In the genomic region with DNA sequence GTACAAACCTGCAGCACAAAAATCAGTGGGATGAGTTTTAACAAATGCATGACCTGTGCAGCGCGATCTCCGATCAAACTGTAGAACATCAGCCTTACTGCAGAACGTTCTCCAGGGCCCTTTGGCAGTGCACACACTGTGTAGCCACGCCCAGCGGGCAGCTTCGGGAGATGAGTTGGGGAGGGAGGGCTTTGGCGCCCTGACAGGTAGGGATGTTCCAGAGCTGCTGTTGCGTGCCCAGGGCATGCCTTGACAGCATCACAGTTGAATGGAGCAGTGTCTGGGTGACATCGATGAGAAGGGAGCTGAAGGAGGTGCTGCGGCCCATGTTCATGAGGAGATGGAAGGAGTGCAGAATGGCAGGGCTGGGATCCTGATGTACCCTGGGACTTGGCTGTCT, we compare ENCODE assay signal across 1 cellular context.
TF ChIP-seq lines count a peak whose summit lies in the region.

No MANE protein-coding gene starts in this region.

TF ChIP-seq in HepG2, 621 proteins besides CTCF, POLR2A, EP300 and RAD21 (continued from another document):
- TF ChIP-seq, protein P1, sequence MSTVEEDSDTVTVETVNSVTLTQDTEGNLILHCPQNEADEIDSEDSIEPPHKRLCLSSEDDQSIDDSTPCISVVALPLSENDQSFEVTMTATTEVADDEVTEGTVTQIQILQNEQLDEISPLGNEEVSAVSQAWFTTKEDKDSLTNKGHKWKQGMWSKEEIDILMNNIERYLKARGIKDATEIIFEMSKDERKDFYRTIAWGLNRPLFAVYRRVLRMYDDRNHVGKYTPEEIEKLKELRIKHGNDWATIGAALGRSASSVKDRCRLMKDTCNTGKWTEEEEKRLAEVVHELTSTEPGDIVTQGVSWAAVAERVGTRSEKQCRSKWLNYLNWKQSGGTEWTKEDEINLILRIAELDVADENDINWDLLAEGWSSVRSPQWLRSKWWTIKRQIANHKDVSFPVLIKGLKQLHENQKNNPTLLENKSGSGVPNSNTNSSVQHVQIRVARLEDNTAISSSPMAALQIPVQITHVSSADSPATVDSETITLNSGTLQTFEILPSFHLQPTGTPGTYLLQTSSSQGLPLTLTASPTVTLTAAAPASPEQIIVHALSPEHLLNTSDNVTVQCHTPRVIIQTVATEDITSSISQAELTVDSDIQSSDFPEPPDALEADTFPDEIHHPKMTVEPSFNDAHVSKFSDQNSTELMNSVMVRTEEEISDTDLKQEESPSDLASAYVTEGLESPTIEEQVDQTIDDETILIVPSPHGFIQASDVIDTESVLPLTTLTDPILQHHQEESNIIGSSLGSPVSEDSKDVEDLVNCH (CRISPR knock-in tag; IDR thresholded peaks at IDR 0.05) = no peak
- TF ChIP-seq ZNF224 (CRISPR knock-in tag; IDR thresholded peaks at IDR 0.05) (no peak), STAT5B (CRISPR knock-in tag; IDR thresholded peaks at IDR 0.05) (no peak)
- TF ChIP-seq, protein P2, sequence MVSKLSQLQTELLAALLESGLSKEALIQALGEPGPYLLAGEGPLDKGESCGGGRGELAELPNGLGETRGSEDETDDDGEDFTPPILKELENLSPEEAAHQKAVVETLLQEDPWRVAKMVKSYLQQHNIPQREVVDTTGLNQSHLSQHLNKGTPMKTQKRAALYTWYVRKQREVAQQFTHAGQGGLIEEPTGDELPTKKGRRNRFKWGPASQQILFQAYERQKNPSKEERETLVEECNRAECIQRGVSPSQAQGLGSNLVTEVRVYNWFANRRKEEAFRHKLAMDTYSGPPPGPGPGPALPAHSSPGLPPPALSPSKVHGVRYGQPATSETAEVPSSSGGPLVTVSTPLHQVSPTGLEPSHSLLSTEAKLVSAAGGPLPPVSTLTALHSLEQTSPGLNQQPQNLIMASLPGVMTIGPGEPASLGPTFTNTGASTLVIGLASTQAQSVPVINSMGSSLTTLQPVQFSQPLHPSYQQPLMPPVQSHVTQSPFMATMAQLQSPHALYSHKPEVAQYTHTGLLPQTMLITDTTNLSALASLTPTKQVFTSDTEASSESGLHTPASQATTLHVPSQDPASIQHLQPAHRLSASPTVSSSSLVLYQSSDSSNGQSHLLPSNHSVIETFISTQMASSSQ (IDR thresholded peaks at IDR 0.05; ENCODE audit: low read depth) = no peak
- TF ChIP-seq, protein P2 (CRISPR knock-in tag; IDR thresholded peaks at IDR 0.05; ENCODE audit: borderline replicate concordance) = no peak
